ENCODE assay signal across 13 cellular contexts in genomic region chr11:2904153-2905052, GRCh38. TPM values are rescaled to one million over a fixed set of nuclear protein-coding genes. Genes with fewer than 3 reads are reported as not detected.
DNase-seq lines count a peak whose midpoint lies in the region; ATAC-seq, FAIRE-seq and TF ChIP-seq lines count a peak whose summit lies in the region.
"Had no signal": no experiment of that assay in that cellular context is flagged by ENCODE, and none has a peak within 500 bp of the region (broad histone marks: within the 10 kb centered on the region; RNA-seq: fewer than 3 reads in every experiment).

No MANE protein-coding gene starts in this region.

- 0 out of 2 replicates have a peak overlapping the region, but pooled peaks have one; percentile 40 for H3K9ac ChIP-seq in BLaER1

- no peaks in the 10 kb centered on the region for H3K9me3 Mint-ChIP-seq in central memory CD8-positive, alpha-beta T cell
- H3K9me3 Mint-ChIP-seq in activated CD8-positive, alpha-beta memory T cell treated with anti-CD3 and anti-CD28 coated beads, Interleukin-2, amount 10 ng/mL, durations not matched to agents 7 days and 5 days (ENCODE audit: low read depth) = no peaks in the 10 kb centered on the region

- H3K9me3 ChIP-seq in BLaER1 (peaks cover 6% of the 10 kb centered on the region; the same call in 1 of the 2 replicates), muscle layer of duodenum (ENCODE audit: control insufficient read depth in 1 of 2, low read length in 2 of 2) (peaks cover 0 to 5% of the 10 kb centered on the region in 2 donors), heart right ventricle (peaks cover 0 to 3% (median 0%) of the 10 kb centered on the region in 11 donors), pancreas (no peaks in the 10 kb centered on the region)
- H3K9me3 ChIP-seq: psoas muscle had no signal

- peak overlapping the region; percentile 72 for H3K4me3 Mint-ChIP-seq in central memory CD8-positive, alpha-beta T cell
- no peak overlapping the region for H3K4me3 Mint-ChIP-seq in activated CD8-positive, alpha-beta memory T cell treated with anti-CD3 and anti-CD28 coated beads, Interleukin-2, amount 10 ng/mL, durations not matched to agents 7 days and 5 days

- no peak overlapping the region for H3K4me3 ChIP-seq in BLaER1
- peak overlapping the region in 1 of 2 donors; percentile 7 for H3K4me3 ChIP-seq in muscle layer of duodenum (ENCODE audit: low read depth in 1 of 2, low read length in 2 of 2)
- no peak overlapping the region for H3K4me3 ChIP-seq in heart right ventricle
- H3K4me3 ChIP-seq in pancreas = no peak overlapping the region
- H3K4me3 ChIP-seq: psoas muscle had no signal

- no peak for ATAC-seq in central memory CD8-positive, alpha-beta T cell (replicated peaks; ENCODE audit: extremely low read depth, poor library complexity, severe bottlenecking)
- ATAC-seq in activated CD8-positive, alpha-beta memory T cell treated with anti-CD3 and anti-CD28 coated beads, Interleukin-2, amount 10 ng/mL, durations not matched to agents 7 days and 5 days = no peak
- no peak for ATAC-seq in heart right ventricle
- no peak for ATAC-seq in pancreas
- ATAC-seq: psoas muscle had no signal

- no peak for TF ChIP-seq CTCF in heart right ventricle (IDR thresholded peaks at IDR 0.05)
- no peak for TF ChIP-seq CTCF in pancreas (IDR thresholded peaks at IDR 0.05)

- H3K4me1 Mint-ChIP-seq in central memory CD8-positive, alpha-beta T cell = peaks cover 32% of the 10 kb centered on the region
- peaks cover 17% of the 10 kb centered on the region for H3K4me1 Mint-ChIP-seq in activated CD8-positive, alpha-beta memory T cell treated with anti-CD3 and anti-CD28 coated beads, Interleukin-2, amount 10 ng/mL, durations not matched to agents 7 days and 5 days

- no peaks in the 10 kb centered on the region for H3K27me3 Mint-ChIP-seq in central memory CD8-positive, alpha-beta T cell
- H3K27me3 Mint-ChIP-seq in activated CD8-positive, alpha-beta memory T cell treated with anti-CD3 and anti-CD28 coated beads, Interleukin-2, amount 10 ng/mL, durations not matched to agents 7 days and 5 days = peaks cover 3% of the 10 kb centered on the region

- H3K27ac Mint-ChIP-seq in central memory CD8-positive, alpha-beta T cell (ENCODE audit: low read depth) = no peak overlapping the region
- H3K27ac Mint-ChIP-seq in activated CD8-positive, alpha-beta memory T cell treated with anti-CD3 and anti-CD28 coated beads, Interleukin-2, amount 10 ng/mL, durations not matched to agents 7 days and 5 days = no peak overlapping the region

- WGBS in heart right ventricle, 2 donors = 80 to 81% methylated on average over 21 of the region's 21 CpGs
- WGBS in pancreas, 2 donors = 82 to 83% methylated on average over 21 of the region's 21 CpGs

- peaks cover 4% of the 10 kb centered on the region for H3K36me3 Mint-ChIP-seq in central memory CD8-positive, alpha-beta T cell (ENCODE audit: insufficient read depth)
- peaks cover 7% of the 10 kb centered on the region for H3K36me3 Mint-ChIP-seq in activated CD8-positive, alpha-beta memory T cell treated with anti-CD3 and anti-CD28 coated beads, Interleukin-2, amount 10 ng/mL, durations not matched to agents 7 days and 5 days

- CTCF ChIA-PET in activated CD8-positive, alpha-beta memory T cell treated with anti-CD3 and anti-CD28 coated beads, Interleukin-2, amount 10 ng/mL, durations not matched to agents 7 days and 5 days (lab: Charles Lee) = interaction anchor here (3.4 to 6.1 kb wide), 3 partner anchors 14 to 372 kb away, joined by 20 to 85 read pairs (median 22); partner anchors contain the start of genes CDKN1C and PHLDA2

- intact Hi-C loops in heart right ventricle (cut with DNase I) (no loop called here), pancreas (cut with DNase I) (no loop called here)

- H3K27me3 ChIP-seq in BLaER1 = no peaks in the 10 kb centered on the region
- no peaks in the 10 kb centered on the region for H3K27me3 ChIP-seq in muscle layer of duodenum (ENCODE audit: low read depth, low read length)
- peaks cover 0 to 26% (median 13%) of the 10 kb centered on the region in 7 donors for H3K27me3 ChIP-seq in heart right ventricle
- no peaks in the 10 kb centered on the region for H3K27me3 ChIP-seq in pancreas

- H3K36me3 ChIP-seq in BLaER1 (no peaks in the 10 kb centered on the region; the same call in 1 of the 2 replicates), muscle layer of duodenum (ENCODE audit: control insufficient read depth in 1 of 2, insufficient read depth in 2 of 2, low read length in 2 of 2) (no peaks in the 10 kb centered on the region), heart right ventricle (no peaks in the 10 kb centered on the region), pancreas (no peaks in the 10 kb centered on the region)

- peak; percentile 84 for DNase-seq in NCI-H2196 (lab: John Stamatoyannopoulos, UW; ENCODE audit: unreplicated experiment)
- no peak for DNase-seq in central memory CD8-positive, alpha-beta T cell (ENCODE audit: low spot score in 2 of 2)
- DNase-seq in activated CD8-positive, alpha-beta memory T cell treated with anti-CD3 and anti-CD28 coated beads, Interleukin-2, amount 10 ng/mL, durations not matched to agents 7 days and 5 days = no peak
- no peak for DNase-seq in activated CD8-positive, alpha-beta memory T cell treated with anti-CD3 and anti-CD28 coated beads for 24 hours
- no peak for DNase-seq in heart right ventricle
- no peak for DNase-seq in pancreas
- DNase-seq: activated CD4-positive, alpha-beta T cell treated with anti-CD3 and anti-CD28 coated beads for 48 hours; activated gamma-delta T cell treated with Interleukin-2 at 50 U/mL for 16 hours; DMS79; NCI-H2107; psoas muscle had no signal

- H3K4me1 ChIP-seq in BLaER1 = peaks cover 66% of the 10 kb centered on the region
- H3K4me1 ChIP-seq in muscle layer of duodenum (ENCODE audit: control insufficient read depth in 1 of 2, insufficient read depth in 2 of 2, low read length in 2 of 2) = peaks cover 6 to 8% of the 10 kb centered on the region in 2 donors
- H3K4me1 ChIP-seq in heart right ventricle = peaks cover 6 to 43% (median 27%) of the 10 kb centered on the region in 9 donors
- peaks cover 0 to 7% (median 5%) of the 10 kb centered on the region in 3 donors for H3K4me1 ChIP-seq in pancreas

- H3K4me2 ChIP-seq in BLaER1 = peak overlapping the region; percentile 17; the same call in 1 of the 2 replicates

- H3K27ac ChIP-seq in BLaER1 = 0 out of 2 replicates have a peak overlapping the region, but pooled peaks have one; percentile 4
- peak overlapping the region; percentile 78 for H3K27ac ChIP-seq in muscle layer of duodenum (ENCODE audit: low read length)
- no peak overlapping the region for H3K27ac ChIP-seq in heart right ventricle
- no peak overlapping the region for H3K27ac ChIP-seq in pancreas
- H3K27ac ChIP-seq: psoas muscle had no signal

- H4K20me1 ChIP-seq in BLaER1 = no peaks in the 10 kb centered on the region

- no peak for FAIRE-seq in pancreas (lab: Jason Lieb, UNC)

RNA-seq across cellular contexts. Expression of gene CDKN1C, which starts 18.8 kb away (rescaled TPM):
- under 1 TPM; 0.44 to 0.87 TPM for total RNA-seq in activated CD8-positive, alpha-beta memory T cell treated with anti-CD3 and anti-CD28 coated beads, Interleukin-2, amount 10 ng/mL, durations not matched to agents 7 days and 5 days
- total RNA-seq in heart right ventricle (10 to 100 TPM; 16.9 to 48.0 (median 25.4) TPM), pancreas (10 to 100 TPM in 5 of 6 donors, 1 to 10 TPM in 1; 9.2 to 23.1 (median 19.2) TPM)
- polyA plus RNA-seq in heart right ventricle (10 to 100 TPM; 50.3 to 55.3 TPM), pancreas (10 to 100 TPM; 36.1 to 71.4 TPM)

RNA-seq across cellular contexts. Expression of gene PHLDA2, which starts 24.8 kb away (rescaled TPM):
- 1 to 10 TPM; 1.1 to 3.6 TPM for total RNA-seq in activated CD8-positive, alpha-beta memory T cell treated with anti-CD3 and anti-CD28 coated beads, Interleukin-2, amount 10 ng/mL, durations not matched to agents 7 days and 5 days
- total RNA-seq in heart right ventricle = 1 to 10 TPM in 3 of 10 donors, under 1 TPM in 6, not detected in 1; 0.39 to 2.8 (median 0.80) TPM
- 10 to 100 TPM in 1 of 2 donors, 1 to 10 TPM in 1; 1.6 to 14.2 TPM for polyA plus RNA-seq in heart right ventricle
- total RNA-seq in pancreas = 1 to 10 TPM in 4 of 6 donors, under 1 TPM in 2; 0.16 to 9.0 (median 2.1) TPM
- polyA plus RNA-seq in pancreas = 1 to 10 TPM; 2.6 to 5.9 TPM

Comparison
In these comparisons a context has a peak if more than half of its experiments do, and no peak if none do; other contexts are left out.
1. H3K27ac ChIP-seq: peak in BLaER1 (single experiment) and muscle layer of duodenum (single experiment); none in heart right ventricle (0 of 10) and pancreas (0 of 4).
2. RNA of gene CDKN1C, which starts 18.8 kb away (total RNA-seq): 16.9 to 48.0 TPM in heart right ventricle and 9.2 to 23.1 TPM in pancreas; 0.44 to 0.87 TPM in activated CD8-positive, alpha-beta memory T cell treated with anti-CD3 and anti-CD28 coated beads, Interleukin-2, amount 10 ng/mL, durations not matched to agents 7 days and 5 days; every median in the first group is over 4 times any median in the second.